Comparison of ENCODE assay signal across 18 cellular contexts in genomic region chr12:39047539-39048078, GRCh38.
DNase-seq lines count a peak whose midpoint lies in the region; ATAC-seq and TF ChIP-seq lines count a peak whose summit lies in the region.
"Had no signal": no experiment of that assay in that cellular context is flagged by ENCODE, and none has a peak within 500 bp of the region (broad histone marks: within the 10 kb centered on the region; RNA-seq: fewer than 3 reads in every experiment).

No MANE protein-coding gene starts in this region.

- POLR2A ChIA-PET in HEK293T (lab: Yijun Ruan, JAX) (interaction anchor here (0.6 kb wide), 1 partner anchor 126 kb away, joined by 3 read pairs; no protein-coding TSS in a partner anchor), MCF 10A (lab: Yijun Ruan, JAX) (no interaction called here)

- H3K9me3 Mint-ChIP-seq in nephron progenitor cell (no peaks in the 10 kb centered on the region), MCF 10A (ENCODE audit: unreplicated experiment) (no peaks in the 10 kb centered on the region)
- H3K9me3 Mint-ChIP-seq: CD4-positive, alpha-beta T cell had no signal

- H3K27ac Mint-ChIP-seq in nephron progenitor cell (peak overlapping the region; percentile 38), MCF 10A (ENCODE audit: low read depth, unreplicated experiment) (no peak overlapping the region)
- H3K27ac Mint-ChIP-seq: CD4-positive, alpha-beta T cell; T-cell had no signal

- CTCF ChIA-PET in HEK293T (lab: Yijun Ruan, JAX): no interaction called here
- CTCF ChIA-PET in MCF 10A (lab: Yijun Ruan, JAX): no interaction called here

- TF ChIP-seq CTCF in nephron progenitor cell (IDR thresholded peaks at IDR 0.05): no peak
- no peak for TF ChIP-seq CTCF in MCF 10A (IDR thresholded peaks at IDR 0.05; ENCODE audit: unreplicated experiment)

- H3K36me3 Mint-ChIP-seq in nephron progenitor cell (ENCODE audit: low read depth) (no peaks in the 10 kb centered on the region), MCF 10A (ENCODE audit: insufficient read depth, unreplicated experiment) (no peaks in the 10 kb centered on the region)
- H3K36me3 Mint-ChIP-seq: T-cell had no signal

- no peak for ATAC-seq in GM18498 (IDR thresholded peaks at IDR 0.05; ENCODE audit: unreplicated experiment)
- ATAC-seq: HCT116, SK-N-SH treated with all-trans-retinoic acid at 6 μM for 48 hours, T-cell had no signal

- DNase-seq in COLO829 (ENCODE audit: low spot score) (peak; percentile 36), HEK293T (ENCODE audit: extremely low spot score) (peak; percentile 16), astrocyte of the hippocampus (ENCODE audit: low read depth, low spot score) (peak; percentile 14), nephron progenitor cell (no peak), MCF 10A (ENCODE audit: unreplicated experiment) (no peak), NCI-H2029 treated with DMSO at 0.1 percent for 48 hours (lab: John Stamatoyannopoulos, UW) (no peak)
- DNase-seq: Calu3; CD4-positive, alpha-beta T cell; DMS79 treated with DMSO at 0.1 percent for 48 hours; IMR-90; NCI-H1417 treated with DMSO at 0.1 percent for 48 hours; NCI-H1930; NCI-H2171 treated with DMSO at 0.1 percent for 48 hours; SHP77; T-cell had no signal

- BruUV-seq in MCF 10A (replicated peaks; lab: Mats Ljungman, UMichigan): no TSS peak

- H3K4me1 Mint-ChIP-seq in nephron progenitor cell (peaks cover 37% of the 10 kb centered on the region), MCF 10A (ENCODE audit: insufficient read depth, unreplicated experiment) (no peaks in the 10 kb centered on the region)
- H3K4me1 Mint-ChIP-seq: T-cell had no signal

- H3K27me3 Mint-ChIP-seq in nephron progenitor cell (ENCODE audit: low read depth, poor library complexity) (peaks cover 6% of the 10 kb centered on the region), MCF 10A (ENCODE audit: insufficient read depth, unreplicated experiment) (no peaks in the 10 kb centered on the region)
- H3K27me3 Mint-ChIP-seq: CD4-positive, alpha-beta T cell; T-cell had no signal

- intact Hi-C loops in MCF 10A (cut with micrococcal nuclease): no loop called here

- H3K4me3 Mint-ChIP-seq in nephron progenitor cell (no peak overlapping the region), MCF 10A (ENCODE audit: unreplicated experiment) (no peak overlapping the region)
- H3K4me3 Mint-ChIP-seq: CD4-positive, alpha-beta T cell; T-cell had no signal

TF ChIP-seq in HEK293T, 16 proteins besides CTCF, POLR2A, EP300 and RAD21:
- no peak for TF ChIP-seq ZNF384 (IDR thresholded peaks at IDR 0.05)
- no peak for TF ChIP-seq LEF1 (IDR thresholded peaks at IDR 0.05; ENCODE audit: borderline replicate concordance)
- no peak for TF ChIP-seq PKNOX1 (IDR thresholded peaks at IDR 0.05)
- no peak for TF ChIP-seq NFRKB (IDR thresholded peaks at IDR 0.05)
- TF ChIP-seq TARDBP (IDR thresholded peaks at IDR 0.05): no peak

Comparison
In these comparisons a context has a peak if more than half of its experiments do, and no peak if none do; other contexts are left out.
1. DNase-seq: peak in COLO829 (single experiment), HEK293T (single experiment) and astrocyte of the hippocampus (single experiment); none in nephron progenitor cell (single experiment), MCF 10A (single experiment) and NCI-H2029 treated with DMSO at 0.1 percent for 48 hours (single experiment).